1 cellular context compared by ENCODE assay signal in genomic region chr2:121694398-121695178, GRCh38.
TF ChIP-seq lines count a peak whose summit lies in the region.

No MANE protein-coding gene starts in this region.

TF ChIP-seq in H1, 55 proteins besides CTCF, POLR2A, EP300 and RAD21:
- TF ChIP-seq SAP30 (IDR thresholded peaks at IDR 0.05; ENCODE audit: insufficient read depth, insufficient replicate concordance, low read length) (no peak), MAFK (IDR thresholded peaks at IDR 0.05; ENCODE audit: low read depth, low read length) (no peak), CTBP2 (IDR thresholded peaks at IDR 0.05; ENCODE audit: borderline replicate concordance, insufficient read depth, insufficient read length, low read length) (no peak), SIN3A (conservative IDR thresholded peaks at IDR 0.05 in 1 of 2, IDR thresholded peaks at IDR 0.05 in 1 of 2; ENCODE audit: low read depth in 1 of 2, low read length in 2 of 2) (no peak), PHF8 (conservative IDR thresholded peaks at IDR 0.05; ENCODE audit: low read depth, low read length) (no peak), CBX5 (IDR thresholded peaks at IDR 0.05; ENCODE audit: low read depth, low read length) (no peak), JUN (IDR thresholded peaks at IDR 0.05; ENCODE audit: low read depth, low read length) (no peak), KDM4A (IDR thresholded peaks at IDR 0.05; ENCODE audit: low read depth, low read length, severe bottlenecking) (no peak), KDM5A (IDR thresholded peaks at IDR 0.05; ENCODE audit: low read length) (no peak), CREB1 (IDR thresholded peaks at IDR 0.05) (no peak), POU5F1 (IDR thresholded peaks at IDR 0.05; ENCODE audit: low read depth, low read length) (no peak), CBX8 (IDR thresholded peaks at IDR 0.05; ENCODE audit: borderline replicate concordance, low read depth, low read length) (no peak), RBBP5 (IDR thresholded peaks at IDR 0.05; ENCODE audit: borderline replicate concordance, low read depth, low read length) (no peak), USF2 (IDR thresholded peaks at IDR 0.05; ENCODE audit: low read length) (no peak), SP4 (IDR thresholded peaks at IDR 0.05; ENCODE audit: low read length) (no peak), KDM1A (IDR thresholded peaks at IDR 0.05; ENCODE audit: borderline replicate concordance, low read length) (no peak)
